In genomic region chr15:33194704-33195261, GRCh38 we compare ENCODE assay signal across 9 cellular contexts. TPM values are rescaled to one million over a fixed set of nuclear protein-coding genes. Genes with fewer than 3 reads are reported as not detected.
DNase-seq lines count a peak whose midpoint lies in the region; ATAC-seq and TF ChIP-seq lines count a peak whose summit lies in the region.
"Had no signal": no experiment of that assay in that cellular context is flagged by ENCODE, and none has a peak within 500 bp of the region (broad histone marks: within the 10 kb centered on the region; RNA-seq: fewer than 3 reads in every experiment).

TSS of gene FMN1 (minus strand) at chr15:33194714. CDS start at chr15:33154914, 39,800 bp downstream.

- WGBS in lung, 2 donors, result 1% methylated on average over 39 of the region's 39 CpGs

- H3K4me3 ChIP-seq in lung, result peak within 1 kb of the TSS; percentile 58

- peak; percentile 35 for DNase-seq in 8988T
- DNase-seq in NCI-H526 treated with DMSO at 0.1 percent for 48 hours (lab: John Stamatoyannopoulos, UW), result peak; percentile 85
- peak; percentile 79 for DNase-seq in activated CD8-positive, alpha-beta memory T cell treated with anti-CD3 and anti-CD28 coated beads, Interleukin-2, amount 10 ng/mL, durations not matched to agents 7 days and 5 days
- peak; percentile 61 to 72 (median 72) for DNase-seq in effector memory CD8-positive, alpha-beta T cell
- peak; percentile 95 for DNase-seq in lung (ENCODE audit: low spot score)
- peak; percentile 93 for DNase-seq in stimulated activated CD4-positive, alpha-beta T cell treated with anti-CD3 and anti-CD28 coated beads, Interleukin-4, amount 100 ng/mL, for 24 hours

- ATAC-seq in GM18870 (IDR thresholded peaks at IDR 0.05; ENCODE audit: unreplicated experiment), result peak; percentile 88
- ATAC-seq in HG03159 (IDR thresholded peaks at IDR 0.05; ENCODE audit: unreplicated experiment), result peak; percentile 98
- peak; percentile 97 for ATAC-seq in activated CD8-positive, alpha-beta memory T cell treated with anti-CD3 and anti-CD28 coated beads, Interleukin-2, amount 10 ng/mL, durations not matched to agents 7 days and 5 days
- peak; percentile 99 for ATAC-seq in effector memory CD8-positive, alpha-beta T cell (replicated peaks)
- peak; percentile 98 for ATAC-seq in lung (ENCODE audit: insufficient read depth, low FRiP score)

- H3K4me1 Mint-ChIP-seq in activated CD8-positive, alpha-beta memory T cell treated with anti-CD3 and anti-CD28 coated beads, Interleukin-2, amount 10 ng/mL, durations not matched to agents 7 days and 5 days, result peaks cover 16% of the 10 kb centered on the region
- peaks cover 5 to 6% of the 10 kb centered on the region in 2 donors for H3K4me1 Mint-ChIP-seq in effector memory CD8-positive, alpha-beta T cell (ENCODE audit: low read depth in 2 of 2)

- H3K4me3 Mint-ChIP-seq in activated CD8-positive, alpha-beta memory T cell treated with anti-CD3 and anti-CD28 coated beads, Interleukin-2, amount 10 ng/mL, durations not matched to agents 7 days and 5 days, result no peak within 1 kb of the TSS
- peak within 1 kb of the TSS; percentile 67 to 76 for H3K4me3 Mint-ChIP-seq in effector memory CD8-positive, alpha-beta T cell

- peak within 1 kb of the TSS in 1 of 2 donors; percentile 79 for H3K27ac ChIP-seq in lung (ENCODE audit: low read depth in 1 of 2, low read length in 1 of 2)
- H3K27ac ChIP-seq: C4-2B had no signal

- H3K27ac Mint-ChIP-seq in activated CD8-positive, alpha-beta memory T cell treated with anti-CD3 and anti-CD28 coated beads, Interleukin-2, amount 10 ng/mL, durations not matched to agents 7 days and 5 days, result no peak within 1 kb of the TSS
- no peak within 1 kb of the TSS for H3K27ac Mint-ChIP-seq in effector memory CD8-positive, alpha-beta T cell

- H3K9me3 Mint-ChIP-seq in activated CD8-positive, alpha-beta memory T cell treated with anti-CD3 and anti-CD28 coated beads, Interleukin-2, amount 10 ng/mL, durations not matched to agents 7 days and 5 days (ENCODE audit: low read depth), result no peaks in the 10 kb centered on the region
- no peaks in the 10 kb centered on the region for H3K9me3 Mint-ChIP-seq in effector memory CD8-positive, alpha-beta T cell

- no peak for TF ChIP-seq CTCF in lung (IDR thresholded peaks at IDR 0.05; ENCODE audit: control extremely low read depth, extremely low read depth)

- no peaks in the 10 kb centered on the region for H3K36me3 Mint-ChIP-seq in activated CD8-positive, alpha-beta memory T cell treated with anti-CD3 and anti-CD28 coated beads, Interleukin-2, amount 10 ng/mL, durations not matched to agents 7 days and 5 days
- H3K36me3 Mint-ChIP-seq in effector memory CD8-positive, alpha-beta T cell (ENCODE audit: insufficient read depth), result no peaks in the 10 kb centered on the region

- CTCF ChIA-PET in activated CD8-positive, alpha-beta memory T cell treated with anti-CD3 and anti-CD28 coated beads, Interleukin-2, amount 10 ng/mL, durations not matched to agents 7 days and 5 days (lab: Charles Lee), result interaction anchor here (1.1 kb wide), 1 partner anchor 19 kb away, joined by 3 read pairs; no protein-coding TSS in a partner anchor

- no peaks in the 10 kb centered on the region for H3K4me1 ChIP-seq in lung (ENCODE audit: control insufficient read depth in 2 of 2, insufficient read depth in 2 of 2, low read length in 2 of 2)

- H3K27me3 Mint-ChIP-seq in activated CD8-positive, alpha-beta memory T cell treated with anti-CD3 and anti-CD28 coated beads, Interleukin-2, amount 10 ng/mL, durations not matched to agents 7 days and 5 days, result peaks cover 58% of the 10 kb centered on the region
- peaks cover 0 to 30% of the 10 kb centered on the region in 2 donors for H3K27me3 Mint-ChIP-seq in effector memory CD8-positive, alpha-beta T cell

- no peaks in the 10 kb centered on the region for H3K9me3 ChIP-seq in lung (ENCODE audit: control insufficient read depth in 2 of 2, insufficient read depth in 1 of 2, low read length in 1 of 2)

- no peaks in the 10 kb centered on the region for H3K36me3 ChIP-seq in lung (ENCODE audit: control insufficient read depth in 2 of 2, insufficient read depth in 2 of 2, low read length in 2 of 2)

- H3K27me3 ChIP-seq in lung (ENCODE audit: control insufficient read depth, insufficient read depth), result no peaks in the 10 kb centered on the region

RNA-seq across cellular contexts. Expression of gene FMN1, which starts in this region (rescaled TPM):
- total RNA-seq in activated CD8-positive, alpha-beta memory T cell treated with anti-CD3 and anti-CD28 coated beads, Interleukin-2, amount 10 ng/mL, durations not matched to agents 7 days and 5 days, result not detected
- 10 to 100 TPM; 23.7 to 45.2 TPM for total RNA-seq in lung
- polyA plus RNA-seq in lung, result 1 to 10 TPM; 4.6 to 7.7 TPM

Comparison
In these comparisons a context has a peak if more than half of its experiments do, and no peak if none do; other contexts are left out.
1. RNA of gene FMN1 (total RNA-seq): 23.7 to 45.2 TPM in lung; not detected in activated CD8-positive, alpha-beta memory T cell treated with anti-CD3 and anti-CD28 coated beads, Interleukin-2, amount 10 ng/mL, durations not matched to agents 7 days and 5 days; every median in the first group is over 10 times any median in the second.
2. Peak in DNase-seq and ATAC-seq in activated CD8-positive, alpha-beta memory T cell treated with anti-CD3 and anti-CD28 coated beads, Interleukin-2, amount 10 ng/mL, durations not matched to agents 7 days and 5 days; RNA of the gene not detected or under 1 TPM.
3. DNase-seq: peak in every context shown above with its lines; median percentile 95 in lung; 93 in stimulated activated CD4-positive, alpha-beta T cell treated with anti-CD3 and anti-CD28 coated beads, Interleukin-4, amount 100 ng/mL, for 24 hours; 85 in NCI-H526 treated with DMSO at 0.1 percent for 48 hours; 79 in activated CD8-positive, alpha-beta memory T cell treated with anti-CD3 and anti-CD28 coated beads, Interleukin-2, amount 10 ng/mL, durations not matched to agents 7 days and 5 days; 72 in effector memory CD8-positive, alpha-beta T cell; 35 in 8988T.
4. Peak in every context shown above with its lines, with median percentiles within 50 percentile points of each other: ATAC-seq.